ENCODE assay signal across 22 cellular contexts in the genomic region with DNA sequence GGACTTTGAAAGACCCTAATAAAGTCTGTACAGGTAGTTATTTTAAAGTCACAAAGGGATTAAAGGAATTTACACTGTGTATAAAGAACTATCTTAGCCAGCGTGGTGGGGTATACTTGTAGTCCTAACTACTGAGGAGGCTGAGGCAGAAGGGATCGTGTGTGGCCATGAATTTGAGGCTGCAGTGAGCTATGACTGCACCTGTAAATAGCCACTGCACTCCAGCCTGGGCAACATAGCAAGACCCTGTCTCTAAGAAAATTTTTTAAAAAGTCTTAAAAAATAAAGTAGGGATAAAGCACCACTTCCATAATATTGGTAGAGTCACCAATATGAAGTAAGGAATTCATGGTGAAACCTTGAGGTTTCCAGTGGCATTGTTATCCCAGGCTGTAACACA. TPM values are rescaled to one million over a fixed set of nuclear protein-coding genes. Genes with fewer than 3 reads are reported as not detected.
DNase-seq lines count a peak whose midpoint lies in the region; ATAC-seq, FAIRE-seq and TF ChIP-seq lines count a peak whose summit lies in the region.
"Had no signal": no experiment of that assay in that cellular context is flagged by ENCODE, and none has a peak within 500 bp of the region (broad histone marks: within the 10 kb centered on the region; RNA-seq: fewer than 3 reads in every experiment).

No MANE protein-coding gene starts in this region.

- in situ Hi-C loops in mammary epithelial cell (cut with MboI; ENCODE audit: low sequenced_read_pairs in 2 of 2) (loop anchor here in 1 of 2 donors (5.0 kb wide), 1 partner anchor 42 kb away; no protein-coding TSS in a partner anchor), HepG2 (cut with HindIII; ENCODE audit: extremely low pct_ligation_motif_present, low pct_unique_long_range_greater_than_20kb) (no loop called here), transverse colon (cut with MboI; ENCODE audit: low pct_ligation_motif_present in 1 of 4, low pct_unique_long_range_greater_than_20kb in 1 of 4, low sequenced_read_pairs in 3 of 4) (loop anchor here in 1 of 4 donors (10.0 kb wide), 1 partner anchor 45 kb away; no protein-coding TSS in a partner anchor)

- FAIRE-seq in HepG2 (lab: Jason Lieb, UNC) = no peak
- FAIRE-seq: GM18507 had no signal

- H3K79me2 ChIP-seq in mammary epithelial cell (ENCODE audit: insufficient read depth, low read length) (peaks cover 78% of the 10 kb centered on the region), HepG2 (ENCODE audit: insufficient read depth, low read length) (peaks cover 81% of the 10 kb centered on the region)

- POLR2A ChIA-PET in MCF 10A (lab: Yijun Ruan, JAX) (interaction anchor here (3.2 to 3.8 kb wide), 2 partner anchors 9 to 14 kb away, joined by 33 to 39 read pairs; no protein-coding TSS in a partner anchor), HepG2 (lab: Yijun Ruan, JAX) (no interaction called here), HEK293T (lab: Yijun Ruan, JAX) (no interaction called here)

- BruUV-seq in MCF 10A (replicated peaks; lab: Mats Ljungman, UMichigan) (no TSS peak), mammary epithelial cell (replicated peaks; lab: Mats Ljungman, UMichigan) (no TSS peak), HepG2 (replicated peaks; lab: Mats Ljungman, UMichigan) (no TSS peak)

- CTCF ChIA-PET in MCF 10A (lab: Yijun Ruan, JAX) = interaction anchor here (0.6 to 1.7 kb wide), 8 partner anchors 9 to 583 kb away, joined by 3 to 8 read pairs (median 4); no protein-coding TSS in a partner anchor
- CTCF ChIA-PET in mammary epithelial cell (lab: Charles Lee; ENCODE audit: low non-redundant PET) = no interaction called here
- CTCF ChIA-PET in HepG2 (lab: Yijun Ruan, JAX; ENCODE audit: low intra/inter-chr PET ratio, low total read pairs) = no interaction called here
- CTCF ChIA-PET in HEK293T (lab: Yijun Ruan, JAX) = interaction anchor here (1.4 to 3.7 kb wide), 6 partner anchors 8 to 98 kb away, joined by 3 to 28 read pairs (median 7); no protein-coding TSS in a partner anchor

- 100% methylated on average over 2 of the region's 2 CpGs for WGBS in mammary epithelial cell (ENCODE audit: low coverage, missing lambda C conversion rate)
- 96% methylated on average over 2 of the region's 2 CpGs for WGBS in HepG2 (ENCODE audit: low lambda C conversion rate)
- WGBS in transverse colon (ENCODE audit: low coverage in 1 of 2), 2 donors = 71 to 86% methylated on average over 1 to 2 of the region's 2 CpGs

- H3K36me3 Mint-ChIP-seq in MCF 10A (ENCODE audit: insufficient read depth, unreplicated experiment) (no peaks in the 10 kb centered on the region), T-helper 17 cell (ENCODE audit: low read depth) (peaks cover 3% of the 10 kb centered on the region)

- no peaks in the 10 kb centered on the region for H3K9me3 Mint-ChIP-seq in MCF 10A (ENCODE audit: unreplicated experiment)

- TF ChIP-seq CTCF in MCF 10A (IDR thresholded peaks at IDR 0.05; ENCODE audit: unreplicated experiment) (no peak), mammary epithelial cell (conservative IDR thresholded peaks at IDR 0.05 in 1 of 2, IDR thresholded peaks at IDR 0.05 in 1 of 2; ENCODE audit: extremely low read depth in 1 of 2, insufficient read depth in 1 of 2, low read depth in 1 of 2, low read length in 2 of 2) (no peak), HepG2 (CRISPR knock-in tag; IDR thresholded peaks at IDR 0.05) (no peak), transverse colon (IDR thresholded peaks at IDR 0.05) (no peak)

- dilution Hi-C loops in mammary epithelial cell (cut with HindIII; ENCODE audit: low sequenced_read_pairs) = loop anchor here (5.0 kb wide), 1 partner anchor 53 kb away; no protein-coding TSS in a partner anchor

- no peak for TF ChIP-seq POLR2A in HepG2 (IDR thresholded peaks at IDR 0.05; ENCODE audit: insufficient read depth in 1 of 2, low read depth in 2 of 2, low read length in 2 of 2)
- TF ChIP-seq POLR2A in transverse colon (IDR thresholded peaks at IDR 0.05) = no peak

- H4K20me1 ChIP-seq in mammary epithelial cell (ENCODE audit: insufficient read depth, low read length) (no peaks in the 10 kb centered on the region), HepG2 (ENCODE audit: insufficient read depth, low read length) (no peaks in the 10 kb centered on the region)

- no peaks in the 10 kb centered on the region for H3K27me3 Mint-ChIP-seq in MCF 10A (ENCODE audit: insufficient read depth, unreplicated experiment)
- no peaks in the 10 kb centered on the region for H3K27me3 Mint-ChIP-seq in T-helper 17 cell

- H3K9me3 ChIP-seq in mammary epithelial cell (replicated peaks; ENCODE audit: insufficient read depth, low read length) (no peaks in the 10 kb centered on the region), T-helper 17 cell (ENCODE audit: control insufficient read depth, low read length, poor library complexity, severe bottlenecking) (no peaks in the 10 kb centered on the region), HepG2 (ENCODE audit: low read length) (no peaks in the 10 kb centered on the region), transverse colon (no peaks in the 10 kb centered on the region)

- no peak overlapping the region for H3K4me2 ChIP-seq in mammary epithelial cell (ENCODE audit: insufficient read depth, low read depth, low read length)
- H3K4me2 ChIP-seq in HepG2 (ENCODE audit: low read depth, low read length) = no peak overlapping the region

- no peak overlapping the region for H3K27ac ChIP-seq in mammary epithelial cell (ENCODE audit: insufficient read depth, low read depth, low read length)
- no peak overlapping the region for H3K27ac ChIP-seq in HepG2 (ENCODE audit: extremely low read length, insufficient read depth, low read length)
- no peak overlapping the region for H3K27ac ChIP-seq in transverse colon
- H3K27ac ChIP-seq: GM23248 had no signal

- H3K4me3 ChIP-seq in mammary epithelial cell (replicated peaks in 1 of 3; ENCODE audit: insufficient read depth in 1 of 3, low read depth in 2 of 3, low read length in 3 of 3) (no peak overlapping the region), HepG2 (replicated peaks in 1 of 3; ENCODE audit: insufficient read depth in 1 of 3, low read depth in 2 of 3, low read length in 3 of 3) (no peak overlapping the region), transverse colon (no peak overlapping the region)
- H3K4me3 ChIP-seq: GM23248 had no signal

- H3K36me3 ChIP-seq in mammary epithelial cell (ENCODE audit: insufficient read depth, low read length) (no peaks in the 10 kb centered on the region), HepG2 (replicated peaks in 1 of 2; ENCODE audit: control insufficient read depth in 1 of 2, insufficient read depth in 2 of 2, low read length in 2 of 2) (no peaks in the 10 kb centered on the region), transverse colon (no peaks in the 10 kb centered on the region)

- H3K27me3 ChIP-seq in mammary epithelial cell (ENCODE audit: insufficient read depth, low read length) (no peaks in the 10 kb centered on the region), HepG2 (ENCODE audit: control insufficient read depth in 1 of 2, insufficient read depth in 2 of 2, low read length in 2 of 2) (no peaks in the 10 kb centered on the region), transverse colon (no peaks in the 10 kb centered on the region)

- no peak for TF ChIP-seq RAD21 in HepG2 (CRISPR knock-in tag; IDR thresholded peaks at IDR 0.05)

- H3K4me1 Mint-ChIP-seq in MCF 10A (ENCODE audit: insufficient read depth, unreplicated experiment) (peaks cover 53% of the 10 kb centered on the region), T-helper 17 cell (peaks cover 38% of the 10 kb centered on the region)

- H3K9ac ChIP-seq in mammary epithelial cell (ENCODE audit: insufficient read depth, low read length) (no peak overlapping the region), HepG2 (ENCODE audit: insufficient read depth, low read depth, low read length) (no peak overlapping the region)
- H3K9ac ChIP-seq: GM23248 had no signal

- H3K4me3 Mint-ChIP-seq in MCF 10A (ENCODE audit: unreplicated experiment) (no peak overlapping the region), T-helper 17 cell (no peak overlapping the region)
- H3K4me3 Mint-ChIP-seq: H9 had no signal

- ATAC-seq in T-helper 17 cell (no peak), HepG2 (no peak), HG02885 (IDR thresholded peaks at IDR 0.05; ENCODE audit: poor library complexity, unreplicated experiment) (no peak)
- ATAC-seq: Panc1 had no signal

- no peak for DNase-seq in MCF 10A (ENCODE audit: unreplicated experiment)
- no peak for DNase-seq in mammary epithelial cell
- DNase-seq in T-helper 17 cell = no peak
- DNase-seq in HepG2 (ENCODE audit: low spot score) = no peak
- no peak for DNase-seq in HEK293T (ENCODE audit: extremely low spot score)
- no peak for DNase-seq in transverse colon
- no peak for DNase-seq in RPMI8226
- DNase-seq: DMS53, GDM1, GM23248, H9, KBM-7, NCI-H1092, NCI-H1436, NCI-H187 treated with DMSO at 0.1 percent for 48 hours, NCI-H2107, NCI-H226, NCI-H524, NCI-H774 had no signal

- H3K27ac Mint-ChIP-seq in MCF 10A (ENCODE audit: low read depth, unreplicated experiment) = peak overlapping the region; percentile 99
- peak overlapping the region; percentile 27 for H3K27ac Mint-ChIP-seq in T-helper 17 cell

- H2AFZ ChIP-seq in mammary epithelial cell (ENCODE audit: low read depth, low read length) = no peak overlapping the region
- no peak overlapping the region for H2AFZ ChIP-seq in HepG2 (ENCODE audit: low read length)
- H2AFZ ChIP-seq: GM23248 had no signal

- intact Hi-C loops in MCF 10A (cut with micrococcal nuclease) (no loop called here), mammary epithelial cell (cut with micrococcal nuclease) (no loop called here), HepG2 (cut with micrococcal nuclease; ENCODE audit: unreplicated experiment) (no loop called here), transverse colon (cut with DNase I; ENCODE audit: low total_unique reads) (no loop called here)

- H3K4me1 ChIP-seq in mammary epithelial cell (ENCODE audit: insufficient read depth, low read length) (peaks cover 42% of the 10 kb centered on the region), HepG2 (ENCODE audit: insufficient read depth, low read length) (peaks cover 40% of the 10 kb centered on the region), transverse colon (peaks cover 11 to 52% (median 42%) of the 10 kb centered on the region in 4 donors)

- TF ChIP-seq EP300 in HepG2 (IDR thresholded peaks at IDR 0.05; ENCODE audit: low read depth in 2 of 2, low read length in 2 of 2) = no peak
- no peak for TF ChIP-seq EP300 in HepG2 (CRISPR knock-in tag; IDR thresholded peaks at IDR 0.05; ENCODE audit: borderline replicate concordance)
- no peak for TF ChIP-seq EP300 in transverse colon (IDR thresholded peaks at IDR 0.05; ENCODE audit: low read depth)

RNA-seq across cellular contexts. Expression of a gene that starts 18.1 kb away (rescaled TPM):
- total RNA-seq in MCF 10A (2022) (14.7 and 16.1 TPM in 2 replicates), mammary epithelial cell (10 to 100 TPM; 13.7 to 19.6 TPM), T-helper 17 cell (1 to 10 TPM; 6.5 to 8.7 TPM), HepG2 (2016; rRNA removed; fragmentation: Illumina TruSeq; extraction: Trizol) (5.8 and 8.9 TPM in 2 replicates), transverse colon (10 to 100 TPM; 22.5 to 96.9 (median 68.7) TPM)
- polyA plus RNA-seq in mammary epithelial cell (10.8 TPM), HepG2 (2011; rRNA removed) (12.1 and 14.1 TPM in 2 replicates)
- 13.8 TPM for polyA minus RNA-seq in mammary epithelial cell
- 2.0 and 2.2 TPM in 2 replicates for total RNA-seq in HepG2 (2016; cell fraction: cytosol; rRNA removed; fragmentation: Illumina TruSeq; extraction: Trizol; ENCODE audit: low read depth)
- 4.3 and 9.8 TPM in 2 replicates for total RNA-seq in HepG2 (2016; cell fraction: insoluble cytoplasmic fraction; rRNA removed; fragmentation: Illumina TruSeq; extraction: Trizol)
- total RNA-seq in HepG2 (2016; cell fraction: membrane; rRNA removed; fragmentation: Illumina TruSeq; extraction: Trizol) = 5.4 and 7.6 TPM in 2 replicates
- 9.9 and 14.3 TPM in 2 replicates for total RNA-seq in HepG2 (2016; cell fraction: nucleus; rRNA removed; fragmentation: Illumina TruSeq; extraction: Trizol)
- polyA plus RNA-seq in HepG2 (2011; cell fraction: cytosol; rRNA removed) = 12.0 and 13.7 TPM in 2 replicates
- polyA plus RNA-seq in HepG2 (2011; cell fraction: nucleus; rRNA removed) = 12.5 and 12.9 TPM in 2 replicates
- 10.8 and 11.8 TPM in 2 replicates for polyA plus RNA-seq in HepG2 (2012)
- polyA plus RNA-seq in HepG2 (2016; cell fraction: cytosol; fragmentation: Illumina TruSeq; extraction: Trizol; ENCODE audit: low read depth) = 1.1 and 1.3 TPM in 2 replicates
- 5.3 and 5.6 TPM in 2 replicates for polyA plus RNA-seq in HepG2 (2016; cell fraction: insoluble cytoplasmic fraction; fragmentation: Illumina TruSeq; extraction: Trizol; ENCODE audit: low read depth)
- 3.8 and 4.6 TPM in 2 replicates for polyA plus RNA-seq in HepG2 (2016; cell fraction: membrane; fragmentation: Illumina TruSeq; extraction: Trizol; ENCODE audit: low read depth)
- polyA plus RNA-seq in HepG2 (2016; cell fraction: nucleus; fragmentation: Illumina TruSeq; extraction: Trizol; ENCODE audit: insufficient read depth, low read depth) = 16.9 and 17.0 TPM in 2 replicates
- 22.8 and 32.8 TPM in 2 replicates for polyA minus RNA-seq in HepG2 (2011; rRNA and poly(A)+ RNA removed; ENCODE audit: low replicate concordance)
- 9.7 and 13.2 TPM in 2 replicates for polyA minus RNA-seq in HepG2 (2011; cell fraction: cytosol; rRNA and poly(A)+ RNA removed)
- 12.1 and 14.2 TPM in 2 replicates for polyA minus RNA-seq in HepG2 (2011; cell fraction: nucleus; rRNA and poly(A)+ RNA removed)

RNA-seq across cellular contexts. Expression of a gene that starts 37.1 kb away (rescaled TPM):
- total RNA-seq in MCF 10A (2022) (0.39 TPM in 1 of 2 replicates, not detected in the other), mammary epithelial cell (under 1 TPM in 1 of 2 donors, not detected in 1; 0.50 TPM), T-helper 17 cell (100 to 1,000 TPM; 491 to 562 TPM), HepG2 (2016; rRNA removed; fragmentation: Illumina TruSeq; extraction: Trizol) (7.2 and 10.9 TPM in 2 replicates), transverse colon (10 to 100 TPM in 2 of 4 donors, 1 to 10 TPM in 2; 5.9 to 20.6 (median 9.7) TPM)
- polyA plus RNA-seq in mammary epithelial cell (0.10 TPM), HepG2 (2011; rRNA removed) (2.9 and 4.5 TPM in 2 replicates)
- polyA minus RNA-seq in mammary epithelial cell = not detected
- total RNA-seq in HepG2 (2016; cell fraction: cytosol; rRNA removed; fragmentation: Illumina TruSeq; extraction: Trizol; ENCODE audit: low read depth) = 3.8 and 3.9 TPM in 2 replicates
- 5.9 and 12.2 TPM in 2 replicates for total RNA-seq in HepG2 (2016; cell fraction: insoluble cytoplasmic fraction; rRNA removed; fragmentation: Illumina TruSeq; extraction: Trizol)
- 6.3 and 7.1 TPM in 2 replicates for total RNA-seq in HepG2 (2016; cell fraction: membrane; rRNA removed; fragmentation: Illumina TruSeq; extraction: Trizol)
- 8.6 and 10.4 TPM in 2 replicates for total RNA-seq in HepG2 (2016; cell fraction: nucleus; rRNA removed; fragmentation: Illumina TruSeq; extraction: Trizol)
- 3.7 and 3.8 TPM in 2 replicates for polyA plus RNA-seq in HepG2 (2011; cell fraction: cytosol; rRNA removed)
- polyA plus RNA-seq in HepG2 (2011; cell fraction: nucleus; rRNA removed) = 7.5 and 12.9 TPM in 2 replicates
- polyA plus RNA-seq in HepG2 (2012) = 3.6 and 4.0 TPM in 2 replicates
- polyA plus RNA-seq in HepG2 (2016; cell fraction: cytosol; fragmentation: Illumina TruSeq; extraction: Trizol; ENCODE audit: low read depth) = 0.84 and 1.5 TPM in 2 replicates
- 5.5 TPM in 2 replicates for polyA plus RNA-seq in HepG2 (2016; cell fraction: insoluble cytoplasmic fraction; fragmentation: Illumina TruSeq; extraction: Trizol; ENCODE audit: low read depth)
- 2.0 and 2.7 TPM in 2 replicates for polyA plus RNA-seq in HepG2 (2016; cell fraction: membrane; fragmentation: Illumina TruSeq; extraction: Trizol; ENCODE audit: low read depth)
- polyA plus RNA-seq in HepG2 (2016; cell fraction: nucleus; fragmentation: Illumina TruSeq; extraction: Trizol; ENCODE audit: insufficient read depth, low read depth) = 17.1 and 20.1 TPM in 2 replicates
- polyA minus RNA-seq in HepG2 (2011; rRNA and poly(A)+ RNA removed; ENCODE audit: low replicate concordance) = 0.21 and 6.7 TPM in 2 replicates
- polyA minus RNA-seq in HepG2 (2011; cell fraction: cytosol; rRNA and poly(A)+ RNA removed) = 1.3 and 2.7 TPM in 2 replicates
- polyA minus RNA-seq in HepG2 (2011; cell fraction: nucleus; rRNA and poly(A)+ RNA removed) = 4.9 and 8.2 TPM in 2 replicates
- polyA plus RNA-seq: GM23248 had no signal

Comparison
In these comparisons a context has a peak if more than half of its experiments do, and no peak if none do; other contexts are left out.
1. CTCF ChIA-PET loops: an anchor here in MCF 10A (0.6 to 1.7 kb wide) and HEK293T (1.4 to 3.7 kb wide); none called in mammary epithelial cell and HepG2.
2. RNA of a gene that starts 37.1 kb away (total RNA-seq): 491 to 562 TPM in T-helper 17 cell; 3.8 to 12.2 TPM in HepG2, 5.9 to 20.6 TPM in transverse colon, 0.50 TPM in mammary epithelial cell and 0.39 TPM in MCF 10A; every median in the first group is over 10 times any median in the second.